In the genomic region with DNA sequence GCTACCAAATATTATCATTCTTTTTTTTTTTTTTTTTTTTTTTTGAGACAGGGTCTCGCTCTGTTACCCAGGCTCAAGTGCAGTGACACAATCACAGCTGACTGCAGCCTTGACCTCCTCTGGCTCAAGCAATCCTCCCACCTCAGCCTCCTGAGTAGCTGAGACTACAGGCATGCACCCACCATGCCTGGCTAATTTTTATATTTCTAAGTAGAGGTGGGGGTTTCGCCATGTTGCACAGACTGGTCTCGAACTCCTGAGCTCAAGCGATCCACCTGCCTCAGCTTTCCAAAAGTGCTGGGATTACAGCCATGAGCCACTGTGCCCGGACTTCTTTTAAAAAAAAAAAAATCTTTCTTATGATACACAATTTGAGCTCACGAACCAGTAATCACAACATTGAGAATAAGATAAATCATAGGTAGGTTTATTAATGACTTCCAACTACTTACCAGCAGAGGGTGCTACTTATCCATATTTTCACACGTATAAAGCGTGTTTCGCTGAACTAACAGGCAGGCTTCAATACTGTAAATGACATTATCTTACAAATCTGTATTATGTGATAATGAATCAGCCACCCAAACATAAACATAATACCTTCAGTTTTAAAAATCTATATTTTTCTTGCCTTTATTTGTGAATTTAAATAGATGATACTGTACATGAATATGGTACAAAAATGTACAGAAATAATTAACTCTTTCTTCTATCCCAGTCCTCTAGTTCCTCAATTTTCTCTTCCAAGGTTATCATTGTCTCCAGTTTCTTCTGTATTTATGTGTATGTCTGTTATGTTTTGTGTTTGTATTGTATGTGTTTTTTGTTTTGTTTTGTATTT, we compare ENCODE assay signal across 8 cellular contexts. TPM values are rescaled to one million over a fixed set of nuclear protein-coding genes. Genes with fewer than 3 reads are reported as not detected.
DNase-seq lines count a peak whose midpoint lies in the region; TF ChIP-seq lines count a peak whose summit lies in the region.

No MANE protein-coding gene starts in this region.

- no peak overlapping the region for H2BK5ac ChIP-seq in neuronal stem cell (ENCODE audit: low read length)

- H3K4me3 Mint-ChIP-seq in activated naive CD4-positive, alpha-beta T cell treated with anti-CD3 and anti-CD28 coated beads, Interleukin-2, amount 10 ng/mL, durations not matched to agents 7 days and 5 days, result no peak overlapping the region

- no peak overlapping the region for H3K27ac ChIP-seq in neuronal stem cell (replicated peaks; ENCODE audit: low read length)

- no peak overlapping the region for H3K4me2 ChIP-seq in neuronal stem cell (ENCODE audit: insufficient read depth, low read length, poor library complexity, severe bottlenecking)

- no peak overlapping the region for H4K8ac ChIP-seq in neuronal stem cell (ENCODE audit: low read depth, low read length)

- no peak overlapping the region for H2BK15ac ChIP-seq in neuronal stem cell (ENCODE audit: low read length)

- no peaks in the 10 kb centered on the region for H3K9me3 ChIP-seq in neuronal stem cell (replicated peaks in 1 of 2; ENCODE audit: control insufficient read depth in 2 of 2, insufficient read depth in 1 of 2, low read depth in 1 of 2, low read length in 2 of 2)

- no peak overlapping the region for H3K4ac ChIP-seq in neuronal stem cell (ENCODE audit: low read length)

- POLR2A ChIA-PET in HEK293T (lab: Yijun Ruan, JAX), result no interaction called here

- no CpG with 5 or more reads among the region's 9 CpGs for WGBS in neuronal stem cell (ENCODE audit: extremely low coverage in 2 of 2, insufficient read length in 2 of 2, insufficient replicate concordance in 1 of 2), 2 donors

- H3K9me3 Mint-ChIP-seq in activated naive CD4-positive, alpha-beta T cell treated with anti-CD3 and anti-CD28 coated beads, Interleukin-2, amount 10 ng/mL, durations not matched to agents 7 days and 5 days, result no peaks in the 10 kb centered on the region

- no peaks in the 10 kb centered on the region for H3K4me1 Mint-ChIP-seq in activated naive CD4-positive, alpha-beta T cell treated with anti-CD3 and anti-CD28 coated beads, Interleukin-2, amount 10 ng/mL, durations not matched to agents 7 days and 5 days

- no peak overlapping the region for H2AK5ac ChIP-seq in neuronal stem cell (ENCODE audit: low read depth, low read length)

- no peak overlapping the region for H4K91ac ChIP-seq in neuronal stem cell (ENCODE audit: low read depth, low read length, poor library complexity)

- H2BK12ac ChIP-seq in neuronal stem cell (ENCODE audit: low read length), result peak overlapping the region; percentile 58

- no peak overlapping the region for H3K4me3 ChIP-seq in fibroblast of pulmonary artery (replicated peaks; ENCODE audit: low read depth, low read length)
- no peak overlapping the region for H3K4me3 ChIP-seq in neuronal stem cell (ENCODE audit: low read length in 2 of 2)

- H3K27me3 ChIP-seq in neuronal stem cell (ENCODE audit: control insufficient read depth in 3 of 3, insufficient read depth in 3 of 3, low read depth in 1 of 3, low read length in 3 of 3), result peaks cover 0 to 3% (median 0%) of the 10 kb centered on the region in 3 experiments

- H3K4me1 ChIP-seq in neuronal stem cell (ENCODE audit: control insufficient read depth in 2 of 2, insufficient read depth in 1 of 2, low read depth in 1 of 2, low read length in 2 of 2), result peaks cover 0 to 4% of the 10 kb centered on the region in 2 donors

- no peak overlapping the region for H2BK120ac ChIP-seq in neuronal stem cell (ENCODE audit: low read depth, low read length)

- H3K79me1 ChIP-seq in neuronal stem cell (ENCODE audit: low read depth, low read length), result no peaks in the 10 kb centered on the region

- no peak overlapping the region for H3K14ac ChIP-seq in neuronal stem cell (ENCODE audit: low read length)

- no peak overlapping the region for H3K27ac Mint-ChIP-seq in activated naive CD4-positive, alpha-beta T cell treated with anti-CD3 and anti-CD28 coated beads, Interleukin-2, amount 10 ng/mL, durations not matched to agents 7 days and 5 days

- peaks cover 4% of the 10 kb centered on the region for H3K27me3 Mint-ChIP-seq in activated naive CD4-positive, alpha-beta T cell treated with anti-CD3 and anti-CD28 coated beads, Interleukin-2, amount 10 ng/mL, durations not matched to agents 7 days and 5 days

- no peaks in the 10 kb centered on the region for H3K36me3 ChIP-seq in neuronal stem cell (replicated peaks in 1 of 2; ENCODE audit: control insufficient read depth in 2 of 2, insufficient read depth in 2 of 2, low read length in 2 of 2)

- H3K36me3 Mint-ChIP-seq in activated naive CD4-positive, alpha-beta T cell treated with anti-CD3 and anti-CD28 coated beads, Interleukin-2, amount 10 ng/mL, durations not matched to agents 7 days and 5 days, result no peaks in the 10 kb centered on the region

- peak; percentile 51 for TF ChIP-seq CTCF in fibroblast of pulmonary artery (IDR thresholded peaks at IDR 0.05; ENCODE audit: low read length, missing control alignments)

- H3K23ac ChIP-seq in neuronal stem cell (ENCODE audit: low read depth, low read length, poor library complexity), result no peak overlapping the region

- CTCF ChIA-PET in HEK293T (lab: Yijun Ruan, JAX), result interaction anchor here (0.6 to 1.9 kb wide), 9 partner anchors 20 to 1880 kb away, joined by 3 to 6 read pairs (median 4); no protein-coding TSS in a partner anchor
- CTCF ChIA-PET in activated naive CD4-positive, alpha-beta T cell treated with anti-CD3 and anti-CD28 coated beads, Interleukin-2, amount 10 ng/mL, durations not matched to agents 7 days and 5 days (lab: Charles Lee), result interaction anchor here (0.6 to 5.0 kb wide), 18 partner anchors 11 to 1812 kb away, joined by 3 to 51 read pairs (median 4); a partner anchor contains a TSS

- H2AFZ ChIP-seq in neuronal stem cell (ENCODE audit: low read length), result no peak overlapping the region

- H3K9ac ChIP-seq in neuronal stem cell (ENCODE audit: low read depth, low read length, poor library complexity), result no peak overlapping the region

- DNase-seq in DMS79 treated with DMSO at 0.1 percent for 48 hours (lab: John Stamatoyannopoulos, UW), result peak; percentile 60
- no peak for DNase-seq in DMS79 (lab: John Stamatoyannopoulos, UW)
- peak; percentile 39 for DNase-seq in HEK293T (ENCODE audit: extremely low spot score)
- peak; percentile 68 for DNase-seq in NCI-H1694 (lab: John Stamatoyannopoulos, UW)
- peak; percentile 15 to 73 for DNase-seq in SW 1271 (lab: John Stamatoyannopoulos, UW)
- peak; percentile 75 for DNase-seq in fibroblast of pulmonary artery (ENCODE audit: low read depth)
- peak; percentile 27 for DNase-seq in neuronal stem cell (ENCODE audit: low spot score)
- no peak for DNase-seq in activated naive CD4-positive, alpha-beta T cell treated with anti-CD3 and anti-CD28 coated beads, Interleukin-2, amount 10 ng/mL, durations not matched to agents 7 days and 5 days

- no peak overlapping the region for H3K18ac ChIP-seq in neuronal stem cell (ENCODE audit: low read length)

TF ChIP-seq in HEK293T, 16 proteins besides CTCF, POLR2A, EP300 and RAD21:
- TF ChIP-seq CTBP1 (IDR thresholded peaks at IDR 0.05; ENCODE audit: borderline replicate concordance), result no peak
- TF ChIP-seq, protein P1, sequence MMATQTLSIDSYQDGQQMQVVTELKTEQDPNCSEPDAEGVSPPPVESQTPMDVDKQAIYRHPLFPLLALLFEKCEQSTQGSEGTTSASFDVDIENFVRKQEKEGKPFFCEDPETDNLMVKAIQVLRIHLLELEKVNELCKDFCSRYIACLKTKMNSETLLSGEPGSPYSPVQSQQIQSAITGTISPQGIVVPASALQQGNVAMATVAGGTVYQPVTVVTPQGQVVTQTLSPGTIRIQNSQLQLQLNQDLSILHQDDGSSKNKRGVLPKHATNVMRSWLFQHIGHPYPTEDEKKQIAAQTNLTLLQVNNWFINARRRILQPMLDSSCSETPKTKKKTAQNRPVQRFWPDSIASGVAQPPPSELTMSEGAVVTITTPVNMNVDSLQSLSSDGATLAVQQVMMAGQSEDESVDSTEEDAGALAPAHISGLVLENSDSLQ (IDR thresholded peaks at IDR 0.05), result 0 out of 2 replicates have a peak, but pooled peaks have one; percentile 28

RNA-seq across cellular contexts. Expression of a gene that starts 42.5 kb away (rescaled TPM):
- polyA plus RNA-seq in neuronal stem cell (2013, experiment 1 of 2), result 78.2 TPM
- polyA plus RNA-seq in neuronal stem cell (2013, experiment 2 of 2), result 82.5 TPM

Comparison
In these comparisons a context has a peak if more than half of its experiments do, and no peak if none do; other contexts are left out.
1. DNase-seq: peak in DMS79 treated with DMSO at 0.1 percent for 48 hours (single experiment), HEK293T (single experiment), NCI-H1694 (single experiment), SW 1271 (2 of 2), fibroblast of pulmonary artery (single experiment) and neuronal stem cell (single experiment); none in DMS79 (single experiment) and activated naive CD4-positive, alpha-beta T cell treated with anti-CD3 and anti-CD28 coated beads, Interleukin-2, amount 10 ng/mL, durations not matched to agents 7 days and 5 days (single experiment).